ENCODE assay signal across 8 cellular contexts in genomic region chr19:47113446-47114348, GRCh38. TPM values are rescaled to one million over a fixed set of nuclear protein-coding genes. Genes with fewer than 3 reads are reported as not detected.
DNase-seq lines count a peak whose midpoint lies in the region; ATAC-seq, FAIRE-seq and TF ChIP-seq lines count a peak whose summit lies in the region.

Gene ZC3H4, minus strand, starts transcription at chr19:47113776. Its CDS starts 1,192 bp downstream, at chr19:47112584.

- DNase-seq in NCI-H2081 treated with DMSO at 0.1 percent for 48 hours (lab: John Stamatoyannopoulos, UW) (peak; percentile 79), T-helper 9 cell (peak; percentile 94), astrocyte (ENCODE audit: low read depth) (peak; percentile 80), right cardiac atrium (peak; percentile 94 to 97 (median 96)), pulmonary artery endothelial cell (ENCODE audit: low read depth, low spot score) (peak; percentile 79), urothelium cell line (ENCODE audit: low spot score) (peak; percentile 92)

- no peak for TF ChIP-seq CTCF in DOHH2 (IDR thresholded peaks at IDR 0.05; ENCODE audit: low read depth, low read length, poor library complexity, severe bottlenecking)
- TF ChIP-seq CTCF in astrocyte (IDR thresholded peaks at IDR 0.05; ENCODE audit: insufficient read depth, low read depth, low read length) = no peak

- H3K4me3 ChIP-seq in DOHH2 (ENCODE audit: low read length) = peak within 1 kb of the TSS; percentile 80
- peak within 1 kb of the TSS; percentile 90 for H3K4me3 ChIP-seq in astrocyte (ENCODE audit: insufficient read depth, low read depth, low read length)
- H3K4me3 ChIP-seq in right cardiac atrium (ENCODE audit: low read length) = peak within 1 kb of the TSS; percentile 86

- H3K9me2 ChIP-seq in DOHH2 (replicated peaks; ENCODE audit: control insufficient read depth, low read length) = no peaks in the 10 kb centered on the region

- peaks cover 19% of the 10 kb centered on the region for H3K4me1 Mint-ChIP-seq in astrocyte (ENCODE audit: low read depth, unreplicated experiment)

- ATAC-seq in HG02642 (IDR thresholded peaks at IDR 0.05; ENCODE audit: poor library complexity, unreplicated experiment) (peak; percentile 37), right cardiac atrium (peak; percentile 71 to 73)

- H3K79me2 ChIP-seq in DOHH2 (ENCODE audit: control insufficient read depth, low read length) (peaks cover 42% of the 10 kb centered on the region), astrocyte (ENCODE audit: insufficient read depth, low read length) (peaks cover 32% of the 10 kb centered on the region)

- no peaks in the 10 kb centered on the region for H3K9me3 Mint-ChIP-seq in astrocyte (ENCODE audit: unreplicated experiment)

- H3K27me3 Mint-ChIP-seq in astrocyte (ENCODE audit: low read depth, unreplicated experiment) = no peaks in the 10 kb centered on the region

- peaks cover 28% of the 10 kb centered on the region for H3K4me1 ChIP-seq in DOHH2 (ENCODE audit: control insufficient read depth, low read length)
- peaks cover 21% of the 10 kb centered on the region for H3K4me1 ChIP-seq in astrocyte (ENCODE audit: insufficient read depth, low read length)
- H3K4me1 ChIP-seq in right cardiac atrium (ENCODE audit: control insufficient read depth, insufficient read depth, low read length) = no peaks in the 10 kb centered on the region

- H3K27ac ChIP-seq in DOHH2 (ENCODE audit: low read depth, low read length) (peak within 1 kb of the TSS; percentile 86), astrocyte (ENCODE audit: low read depth, low read length) (peak within 1 kb of the TSS; percentile 100), right cardiac atrium (ENCODE audit: low read length) (peak within 1 kb of the TSS; percentile 99)

- peak within 1 kb of the TSS; percentile 33 for H2AFZ ChIP-seq in astrocyte (ENCODE audit: low read depth, low read length)

- WGBS in right cardiac atrium = 3% methylated on average over 36 of the region's 36 CpGs

- intact Hi-C loops in right cardiac atrium (cut with DNase I) = no loop called here

- H3K36me3 Mint-ChIP-seq in astrocyte (ENCODE audit: low read depth, unreplicated experiment) = peaks cover 4% of the 10 kb centered on the region

- H3K36me3 ChIP-seq in DOHH2 (ENCODE audit: control insufficient read depth, low read length) (peaks cover 38% of the 10 kb centered on the region), astrocyte (ENCODE audit: insufficient read depth, low read length) (no peaks in the 10 kb centered on the region)

- H3F3A ChIP-seq in DOHH2 (ENCODE audit: control insufficient read depth, insufficient read depth) = peaks cover 34% of the 10 kb centered on the region

- H4K20me1 ChIP-seq in DOHH2 (ENCODE audit: control insufficient read depth, insufficient read depth, low read depth, low read length) (no peaks in the 10 kb centered on the region), astrocyte (ENCODE audit: insufficient read depth, low read length) (peaks cover 11% of the 10 kb centered on the region)

- peak within 1 kb of the TSS; percentile 100 for H3K27ac Mint-ChIP-seq in astrocyte (ENCODE audit: unreplicated experiment)

- H3K9me3 ChIP-seq in DOHH2 (ENCODE audit: control insufficient read depth, insufficient read depth, low read length) = no peaks in the 10 kb centered on the region
- H3K9me3 ChIP-seq in astrocyte (ENCODE audit: insufficient read depth, low read depth, low read length) = no peaks in the 10 kb centered on the region
- H3K9me3 ChIP-seq in right cardiac atrium (ENCODE audit: control insufficient read depth, low read length) = no peaks in the 10 kb centered on the region

- H3K27me3 ChIP-seq in DOHH2 (ENCODE audit: control insufficient read depth, low read length) = peaks cover 5% of the 10 kb centered on the region; the same call in 1 of the 2 replicates
- H3K27me3 ChIP-seq in astrocyte (ENCODE audit: insufficient read depth, low read length) = no peaks in the 10 kb centered on the region
- no peaks in the 10 kb centered on the region for H3K27me3 ChIP-seq in right cardiac atrium (ENCODE audit: control insufficient read depth, insufficient read depth)

- FAIRE-seq in astrocyte (lab: Jason Lieb, UNC) (peak; percentile 9), urothelium cell line (lab: Jason Lieb, UNC) (no peak)

- peak within 1 kb of the TSS; percentile 95 for H3K4me3 Mint-ChIP-seq in astrocyte (ENCODE audit: unreplicated experiment)

- peak within 1 kb of the TSS; percentile 96 for H3K4me2 ChIP-seq in DOHH2 (ENCODE audit: low read length)
- H3K4me2 ChIP-seq in astrocyte (ENCODE audit: low read length) = peak within 1 kb of the TSS; percentile 98

- peak within 1 kb of the TSS; percentile 100 for H3K9ac ChIP-seq in astrocyte (ENCODE audit: low read length)

RNA-seq across cellular contexts. Expression of gene ZC3H4, which starts in this region (rescaled TPM):
- total RNA-seq in astrocyte (36.6 and 42.3 TPM in 2 replicates), right cardiac atrium (10 to 100 TPM; 25.6 to 27.7 (median 26.8) TPM), pulmonary artery endothelial cell (12.7 and 16.0 TPM in 2 replicates)
- polyA plus RNA-seq in right cardiac atrium = 12.4 TPM

Comparison
In these comparisons a context has a peak if more than half of its experiments do, and no peak if none do; other contexts are left out.
1. Peak in every context shown above with its lines: DNase-seq, ATAC-seq, H3K4me3 ChIP-seq and H3K27ac ChIP-seq.